Comparison of ENCODE assay signal across 21 cellular contexts in genomic region chr5:79189439-79190234, GRCh38.
"Had no signal": no experiment of that assay in that cellular context is flagged by ENCODE, and none has a peak within 500 bp of the region (broad histone marks: within the 10 kb centered on the region; RNA-seq: fewer than 3 reads in every experiment).

No MANE protein-coding gene starts in this region.

- H3K4me3 ChIP-seq: prostate gland, suprapubic skin, upper lobe of left lung had no signal

- H3K27me3 ChIP-seq: brain microvascular endothelial cell, suprapubic skin, upper lobe of left lung had no signal

- H3K27ac ChIP-seq: brain microvascular endothelial cell, epithelial cell of prostate, prostate gland, suprapubic skin, upper lobe of left lung had no signal

- H3K9me3 ChIP-seq: prostate gland, suprapubic skin, upper lobe of left lung had no signal

- H3K27me3 Mint-ChIP-seq: activated naive CD4-positive, alpha-beta T cell treated with anti-CD3 and anti-CD28 coated beads, Interleukin-2, amount 50 U/mL, for 24 hours; dendritic cell treated with granulocyte-macrophage colony-stimulating factor and Interleukin-4, amounts not matched to agents 40 ng/mL and 50 ng/mL, for 4 days; effector memory CD8-positive, alpha-beta T cell; stimulated activated naive B cell treated with anti-CD40 and anti-IgM and Interleukin-4, amounts not matched to agents 10 μg/mL and 1 μg/mL and 100 μg/mL, for 72 hours had no signal

- H3K4me3 Mint-ChIP-seq: activated naive CD4-positive, alpha-beta T cell treated with anti-CD3 and anti-CD28 coated beads, Interleukin-2, amount 50 U/mL, for 24 hours; dendritic cell treated with granulocyte-macrophage colony-stimulating factor and Interleukin-4, amounts not matched to agents 40 ng/mL and 50 ng/mL, for 4 days; effector memory CD8-positive, alpha-beta T cell; natural killer cell; stimulated activated naive B cell treated with anti-CD40 and anti-IgM and Interleukin-4, amounts not matched to agents 10 μg/mL and 1 μg/mL and 100 μg/mL, for 72 hours; T-helper 2 cell treated with Interferon-gamma antibody and Interleukin-4, amounts not matched to agents 5 μg/mL and 100 μg/mL, for 36 hours had no signal

- DNase-seq: activated CD4-positive, alpha-beta T cell treated with anti-CD3 and anti-CD28 coated beads, Interleukin-2, amount 50 U/mL, for 4 hours; activated T-cell treated with anti-CD3 and anti-CD28 coated beads, Interleukin-2, amount 50 U/mL, for 1 hour; amniotic stem cell; brain microvascular endothelial cell; cerebellar nuclear complex; effector memory CD8-positive, alpha-beta T cell; glutamatergic neuron; left colon; natural killer cell; nucleus accumbens; stimulated activated CD4-positive, alpha-beta T cell treated with anti-CD3 and anti-CD28 coated beads, Interleukin-2, amount 100 ng/mL, for 24 hours; stimulated activated naive B cell treated with anti-CD40 and anti-IgM and Interleukin-4, amounts not matched to agents 10 μg/mL and 1 μg/mL and 100 μg/mL, for 72 hours; upper lobe of left lung had no signal

- H3K4me1 ChIP-seq: prostate gland, upper lobe of left lung had no signal

- H3K27ac Mint-ChIP-seq: activated naive CD4-positive, alpha-beta T cell treated with anti-CD3 and anti-CD28 coated beads, Interleukin-2, amount 50 U/mL, for 24 hours; dendritic cell treated with granulocyte-macrophage colony-stimulating factor and Interleukin-4, amounts not matched to agents 40 ng/mL and 50 ng/mL, for 4 days; natural killer cell; stimulated activated naive B cell treated with anti-CD40 and anti-IgM and Interleukin-4, amounts not matched to agents 10 μg/mL and 1 μg/mL and 100 μg/mL, for 72 hours; T-helper 2 cell treated with Interferon-gamma antibody and Interleukin-4, amounts not matched to agents 5 μg/mL and 100 μg/mL, for 36 hours had no signal

- H3K36me3 Mint-ChIP-seq: activated naive CD4-positive, alpha-beta T cell treated with anti-CD3 and anti-CD28 coated beads, Interleukin-2, amount 50 U/mL, for 24 hours; natural killer cell; stimulated activated naive B cell treated with anti-CD40 and anti-IgM and Interleukin-4, amounts not matched to agents 10 μg/mL and 1 μg/mL and 100 μg/mL, for 72 hours had no signal

- ATAC-seq: activated CD4-positive, CD25-positive, alpha-beta regulatory T cell treated with anti-CD3 and anti-CD28 coated beads, Interleukin-2, amount 50 U/mL, for 24 hours; effector memory CD8-positive, alpha-beta T cell; left colon; natural killer cell; sciatic nerve; stimulated activated naive B cell treated with anti-CD40 and anti-IgM and Interleukin-4, amounts not matched to agents 10 μg/mL and 1 μg/mL and 100 μg/mL, for 72 hours had no signal

- H3K36me3 ChIP-seq: brain microvascular endothelial cell, prostate gland, suprapubic skin, upper lobe of left lung had no signal

- H3K9me3 Mint-ChIP-seq: activated naive CD4-positive, alpha-beta T cell treated with anti-CD3 and anti-CD28 coated beads, Interleukin-2, amount 50 U/mL, for 24 hours; dendritic cell treated with granulocyte-macrophage colony-stimulating factor and Interleukin-4, amounts not matched to agents 40 ng/mL and 50 ng/mL, for 4 days; effector memory CD8-positive, alpha-beta T cell; natural killer cell; stimulated activated naive B cell treated with anti-CD40 and anti-IgM and Interleukin-4, amounts not matched to agents 10 μg/mL and 1 μg/mL and 100 μg/mL, for 72 hours; T-helper 2 cell treated with Interferon-gamma antibody and Interleukin-4, amounts not matched to agents 5 μg/mL and 100 μg/mL, for 36 hours had no signal

- H3K4me1 Mint-ChIP-seq: natural killer cell; stimulated activated naive B cell treated with anti-CD40 and anti-IgM and Interleukin-4, amounts not matched to agents 10 μg/mL and 1 μg/mL and 100 μg/mL, for 72 hours had no signal
